9 cellular contexts compared by ENCODE assay signal in genomic region chr4:48813984-48814383, GRCh38. TPM values are rescaled to one million over a fixed set of nuclear protein-coding genes. Genes with fewer than 3 reads are reported as not detected.
DNase-seq lines count a peak whose midpoint lies in the region; ATAC-seq and TF ChIP-seq lines count a peak whose summit lies in the region.
"Had no signal": no experiment of that assay in that cellular context is flagged by ENCODE, and none has a peak within 500 bp of the region (broad histone marks: within the 10 kb centered on the region; RNA-seq: fewer than 3 reads in every experiment).

No MANE protein-coding gene starts in this region.

- DNase-seq in GM10248 (ENCODE audit: extremely low spot score) (peak; percentile 43), NCI-H345 treated with DMSO at 0.1 percent for 48 hours (lab: John Stamatoyannopoulos, UW; ENCODE audit: unreplicated experiment) (peak; percentile 22), activated gamma-delta T cell (lab: John Stamatoyannopoulos, UW) (no peak), LoVo (ENCODE audit: low spot score) (no peak), MG63 (no peak)
- no peak for DNase-seq in activated T-cell treated with anti-CD3 and anti-CD28 coated beads, Interleukin-2, amount 50 U/mL, for 4 hours
- DNase-seq: activated effector memory CD4-positive, alpha-beta T cell treated with Interleukin-2 at 50 U/mL for 16 hours had no signal

- H3K27me3 ChIP-seq in MG63, result no peaks in the 10 kb centered on the region

- POLR2A ChIA-PET in GM10248 (lab: Yijun Ruan, JAX), result interaction anchor here (0.7 kb wide), 1 partner anchor 90 kb away, joined by 5 read pairs; no protein-coding TSS in a partner anchor

- H3K4me3 ChIP-seq in MG63, result no peak overlapping the region

- peaks cover 9% of the 10 kb centered on the region for H3K4me1 Mint-ChIP-seq in activated T-cell treated with anti-CD3 and anti-CD28 coated beads, Interleukin-2, amount 50 U/mL, for 4 hours (ENCODE audit: low read depth)

- H3K36me3 Mint-ChIP-seq in activated T-cell treated with anti-CD3 and anti-CD28 coated beads, Interleukin-2, amount 50 U/mL, for 4 hours (ENCODE audit: insufficient read depth), result no peaks in the 10 kb centered on the region

- ATAC-seq in GM19468 (IDR thresholded peaks at IDR 0.05; ENCODE audit: extremely low read depth, unreplicated experiment), result peak; percentile 64
- peak; percentile 61 for ATAC-seq in HG03159 (IDR thresholded peaks at IDR 0.05; ENCODE audit: unreplicated experiment)
- ATAC-seq in activated T-cell treated with anti-CD3 and anti-CD28 coated beads, Interleukin-2, amount 50 U/mL, for 4 hours, result no peak

- TF ChIP-seq CTCF in GM10248 (IDR thresholded peaks at IDR 0.05; ENCODE audit: control extremely low read depth, extremely low read depth, low read depth, missing control alignments), result no peak

- H3K9me3 Mint-ChIP-seq in activated T-cell treated with anti-CD3 and anti-CD28 coated beads, Interleukin-2, amount 50 U/mL, for 4 hours, result no peaks in the 10 kb centered on the region

- no peak overlapping the region for H3K4me3 Mint-ChIP-seq in activated T-cell treated with anti-CD3 and anti-CD28 coated beads, Interleukin-2, amount 50 U/mL, for 4 hours

- H3K9me3 ChIP-seq in MG63, result no peaks in the 10 kb centered on the region

- CTCF ChIA-PET in GM10248 (lab: Yijun Ruan, JAX), result interaction anchor here (0.8 to 1.2 kb wide), 4 partner anchors 21 to 90 kb away, joined by 3 read pairs; no protein-coding TSS in a partner anchor

- H3K27me3 Mint-ChIP-seq in activated T-cell treated with anti-CD3 and anti-CD28 coated beads, Interleukin-2, amount 50 U/mL, for 4 hours (ENCODE audit: low read depth), result peaks cover 17% of the 10 kb centered on the region

- no peaks in the 10 kb centered on the region for H3K36me3 ChIP-seq in MG63

RNA-seq across cellular contexts. Expression of gene OCIAD1, which starts 16.9 kb away (rescaled TPM):
- 100 to 1,000 TPM; 106 to 120 (median 116) TPM for total RNA-seq in activated T-cell treated with anti-CD3 and anti-CD28 coated beads, Interleukin-2, amount 50 U/mL, for 4 hours
- 80.6 and 132 TPM in 2 replicates for total RNA-seq in MG63 (2014; rRNA removed; shearing (Covaris generic); ENCODE audit: low replicate concordance)

RNA-seq across cellular contexts. Expression of gene FRYL, which starts 33.9 kb away (rescaled TPM):
- 10 to 100 TPM; 45.1 to 47.2 (median 46.7) TPM for total RNA-seq in activated T-cell treated with anti-CD3 and anti-CD28 coated beads, Interleukin-2, amount 50 U/mL, for 4 hours
- 9.7 and 15.9 TPM in 2 replicates for total RNA-seq in MG63 (2014; rRNA removed; shearing (Covaris generic); ENCODE audit: low replicate concordance)

Comparison
In these comparisons a context has a peak if more than half of its experiments do, and no peak if none do; other contexts are left out.
1. DNase-seq: peak in GM10248 (single experiment) and NCI-H345 treated with DMSO at 0.1 percent for 48 hours (single experiment); none in activated gamma-delta T cell (single experiment), LoVo (single experiment), activated T-cell treated with anti-CD3 and anti-CD28 coated beads, Interleukin-2, amount 50 U/mL, for 4 hours (single experiment) and MG63 (single experiment).
2. ATAC-seq: peak in GM19468 (single experiment) and HG03159 (single experiment); none in activated T-cell treated with anti-CD3 and anti-CD28 coated beads, Interleukin-2, amount 50 U/mL, for 4 hours (0 of 2).